ENCODE assay signal across 25 cellular contexts in the genomic region with DNA sequence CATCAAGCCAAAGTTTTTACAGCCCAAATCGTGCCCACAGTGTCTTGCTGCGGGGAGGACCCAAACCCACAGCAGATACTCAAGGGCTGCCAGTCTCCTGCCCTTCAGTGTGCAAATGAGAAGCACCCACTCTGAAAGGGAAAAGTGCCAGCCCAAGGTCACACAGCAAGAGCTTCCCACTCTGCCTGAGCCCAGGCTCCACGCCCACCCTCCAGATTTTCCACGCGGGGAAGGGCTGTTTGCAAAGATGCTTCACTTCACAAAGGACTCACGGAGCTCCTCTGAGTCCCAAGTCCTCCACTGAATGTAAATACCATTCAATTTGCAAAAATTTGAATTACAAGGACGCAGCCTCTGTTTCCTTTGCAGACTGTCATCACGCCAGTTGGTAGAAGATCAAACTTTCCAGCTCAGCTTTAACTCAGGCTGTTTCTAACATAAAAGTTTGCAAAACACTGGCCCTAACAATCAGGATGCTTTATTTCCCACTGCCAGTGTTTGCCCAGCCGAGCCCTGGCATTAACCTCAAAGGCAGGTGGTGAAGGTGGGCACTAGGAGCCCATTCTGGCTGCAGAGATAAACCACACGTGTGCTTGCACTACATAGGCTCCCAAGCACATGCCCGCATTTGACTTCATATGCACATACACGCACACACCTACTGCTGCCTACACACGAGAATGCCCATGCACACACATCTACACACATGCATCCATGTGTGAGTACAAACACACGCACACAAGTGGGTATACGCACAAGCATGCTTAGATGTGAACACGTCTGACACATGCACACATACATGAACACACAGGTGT. TPM values are rescaled to one million over a fixed set of nuclear protein-coding genes. Genes with fewer than 3 reads are reported as not detected.
DNase-seq lines count a peak whose midpoint lies in the region; TF ChIP-seq lines count a peak whose summit lies in the region.
"Had no signal": no experiment of that assay in that cellular context is flagged by ENCODE, and none has a peak within 500 bp of the region (broad histone marks: within the 10 kb centered on the region; RNA-seq: fewer than 3 reads in every experiment).

No MANE protein-coding gene starts in this region.

- H3K27me3 ChIP-seq in BLaER1 treated with 17β-estradiol and CSF1 and Interleukin-3, amounts not matched to agents 10 nM and 100 nM, result peaks cover 10 to 28% (median 23%) of the 10 kb centered on the region in 11 experiments
- H3K27me3 ChIP-seq in NT2/D1 (ENCODE audit: insufficient read depth, insufficient read length) (no peaks in the 10 kb centered on the region), iPS-18a (ENCODE audit: control insufficient read depth, insufficient read depth, low read length) (peaks cover 2% of the 10 kb centered on the region)

- peaks cover 18 to 78% (median 73%) of the 10 kb centered on the region in 10 experiments for H3K4me1 ChIP-seq in BLaER1 treated with 17β-estradiol and CSF1 and Interleukin-3, amounts not matched to agents 10 nM and 100 nM
- H3K4me1 ChIP-seq in HEK293 (ENCODE audit: control insufficient read depth, insufficient read depth, low read length) (no peaks in the 10 kb centered on the region), NT2/D1 (ENCODE audit: insufficient read depth, insufficient read length) (peaks cover 37% of the 10 kb centered on the region), iPS-18a (ENCODE audit: control insufficient read depth, low read depth, low read length) (peaks cover 36% of the 10 kb centered on the region)

- H3K4me3 ChIP-seq in BLaER1 treated with 17β-estradiol and CSF1 and Interleukin-3, amounts not matched to agents 10 nM and 100 nM, result no peak overlapping the region
- H3K4me3 ChIP-seq in HEK293 (ENCODE audit: low read depth, low read length) (no peak overlapping the region), NT2/D1 (ENCODE audit: insufficient read length, low read depth) (no peak overlapping the region), iPS-18a (ENCODE audit: low read length) (peak overlapping the region; percentile 1)

- no peak overlapping the region for H3K27ac ChIP-seq in BLaER1 treated with 17β-estradiol and CSF1 and Interleukin-3, amounts not matched to agents 10 nM and 100 nM
- H3K27ac ChIP-seq in HEK293 (ENCODE audit: extremely low read depth, low read depth, low read length) (no peak overlapping the region), iPS-18a (ENCODE audit: low read length) (no peak overlapping the region)
- H3K27ac ChIP-seq: RWPE1 had no signal

- POLR2A ChIA-PET in HEK293 (lab: Yijun Ruan, JAX), result no interaction called here

- H3K9ac ChIP-seq in BLaER1 treated with 17β-estradiol and CSF1 and Interleukin-3, amounts not matched to agents 10 nM and 100 nM, result no peak overlapping the region
- peak overlapping the region; percentile 22 for H3K9ac ChIP-seq in NT2/D1 (ENCODE audit: insufficient read length, low read depth)
- H3K9ac ChIP-seq in iPS-18a (ENCODE audit: low read length), result no peak overlapping the region

- DNase-seq in NT2/D1 (ENCODE audit: low read depth, low spot score) (no peak), HT-29 (ENCODE audit: low spot score) (no peak), DMS79 treated with DMSO at 0.1 percent for 48 hours (lab: John Stamatoyannopoulos, UW) (no peak), anterior cingulate cortex (lab: John Stamatoyannopoulos, UW) (no peak)
- DNase-seq in activated CD4-positive, alpha-beta T cell treated with anti-CD3 and anti-CD28 coated beads, Interleukin-2, amount 50 U/mL, for 48 hours, result no peak
- DNase-seq: C1 segment of cervical spinal cord; CD4-positive, alpha-beta memory T cell; COR-L47; DMS53; HFFc6; KBM-7; NCI-H1105 treated with DMSO at 0.1 percent for 48 hours; NCI-H146; NCI-H1930; NCI-H2107; NCI-H524; NCI-H82; SHP77; T-cell had no signal

- CTCF ChIA-PET in HEK293 (lab: Yijun Ruan, JAX), result no interaction called here

- H3K9me3 ChIP-seq in BLaER1 treated with 17β-estradiol and CSF1 and Interleukin-3, amounts not matched to agents 10 nM and 100 nM (replicated peaks in 1 of 11), result peaks cover 0 to 4% (median 0%) of the 10 kb centered on the region in 11 experiments; a peak in 1 of 22 replicates
- H3K9me3 ChIP-seq in HEK293 (ENCODE audit: control insufficient read depth, insufficient read depth, low read depth, low read length), result no peaks in the 10 kb centered on the region
- no peaks in the 10 kb centered on the region for H3K9me3 ChIP-seq in NT2/D1 (ENCODE audit: insufficient read depth, low read length)
- H3K9me3 ChIP-seq in iPS-18a (ENCODE audit: control insufficient read depth, low read depth, low read length), result no peaks in the 10 kb centered on the region

- H3K36me3 ChIP-seq in BLaER1 treated with 17β-estradiol and CSF1 and Interleukin-3, amounts not matched to agents 10 nM and 100 nM, result no peaks in the 10 kb centered on the region
- no peaks in the 10 kb centered on the region for H3K36me3 ChIP-seq in HEK293 (ENCODE audit: control insufficient read depth in 2 of 2, insufficient read depth in 1 of 2, low read length in 2 of 2)
- H3K36me3 ChIP-seq in NT2/D1 (ENCODE audit: insufficient read depth, insufficient read length, low read length), result no peaks in the 10 kb centered on the region
- H3K36me3 ChIP-seq in iPS-18a (ENCODE audit: control insufficient read depth, low read depth, low read length), result no peaks in the 10 kb centered on the region

- H3K4me2 ChIP-seq in BLaER1 treated with 17β-estradiol and CSF1 and Interleukin-3, amounts not matched to agents 10 nM and 100 nM, result peak overlapping the region in 9 of 11 experiments; percentile 70 to 94 (median 89); a peak in 17 of 22 replicates

- TF ChIP-seq CTCF in HEK293 (tag by site-specific recombination; IDR thresholded peaks at IDR 0.05), result no peak

- H4K20me1 ChIP-seq in BLaER1 treated with 17β-estradiol and CSF1 and Interleukin-3, amounts not matched to agents 10 nM and 100 nM, result peaks cover 0 to 33% (median 3%) of the 10 kb centered on the region in 11 experiments; a peak in 6 of 22 replicates

TF ChIP-seq in HEK293, 187 proteins besides CTCF, POLR2A, EP300 and RAD21:
- TF ChIP-seq ZNF521 (tag by site-specific recombination; IDR thresholded peaks at IDR 0.05), result no peak
- TF ChIP-seq ZNF302 (tag by site-specific recombination; IDR thresholded peaks at IDR 0.05; ENCODE audit: low read depth), result no peak
- peak; percentile 91 for TF ChIP-seq ZNF157 (tag by site-specific recombination; IDR thresholded peaks at IDR 0.05)
- TF ChIP-seq ZFHX2 (tag by site-specific recombination; conservative IDR thresholded peaks at IDR 0.05), result 0 out of 2 replicates have a peak, but pooled peaks have one; percentile 25
- TF ChIP-seq EGR2 (tag by site-specific recombination; IDR thresholded peaks at IDR 0.05; ENCODE audit: low read depth), result 0 out of 2 replicates have a peak, but pooled peaks have one; percentile 17
- 0 out of 2 replicates have a peak, but pooled peaks have one; percentile 23 for TF ChIP-seq KLF9 (tag by site-specific recombination; IDR thresholded peaks at IDR 0.05; ENCODE audit: low read depth)
- TF ChIP-seq KLF8 (tag by site-specific recombination; IDR thresholded peaks at IDR 0.05), result no peak
- TF ChIP-seq ZNF174 (tag by site-specific recombination; IDR thresholded peaks at IDR 0.05), result no peak
- no peak for TF ChIP-seq YY2 (tag by site-specific recombination; IDR thresholded peaks at IDR 0.05)
TF ChIP-seq in HEK293: peak in this region for 4.

RNA-seq across cellular contexts. Expression of gene CACNA2D2, which starts 7.6 kb away (rescaled TPM):
- total RNA-seq in HT-29 (2014; rRNA removed; shearing (Covaris generic)), result 0.33 and 0.42 TPM in 2 replicates
- total RNA-seq: LHCN-M2, MCF 10A had no signal
